8 cellular contexts compared by ENCODE assay signal in genomic region chr12:48999371-49000131, GRCh38. TPM values are rescaled to one million over a fixed set of nuclear protein-coding genes. Genes with fewer than 3 reads are reported as not detected.
DNase-seq lines count a peak whose midpoint lies in the region; ATAC-seq and TF ChIP-seq lines count a peak whose summit lies in the region.

Gene DDN, minus strand, starts transcription at chr12:48999375. Its CDS starts 88 bp downstream, at chr12:48999287.

- DNase-seq in AG08395 (ENCODE audit: low spot score) (peak; percentile 58), MV-4-11 (lab: John Stamatoyannopoulos, UW) (peak; percentile 67), epithelial cell of esophagus (ENCODE audit: low read depth) (peak; percentile 35), vagina (ENCODE audit: extremely low spot score in 2 of 2) (no peak)
- peak; percentile 82 for DNase-seq in activated CD8-positive, alpha-beta T cell treated with anti-CD3 and anti-CD28 coated beads for 36 hours
- peak in 8 of 9 donors; percentile 31 to 52 (median 42) for DNase-seq in naive thymus-derived CD4-positive, alpha-beta T cell

- H3K9me3 Mint-ChIP-seq in activated CD8-positive, alpha-beta T cell treated with anti-CD3 and anti-CD28 coated beads for 36 hours = no peaks in the 10 kb centered on the region
- peaks cover 0 to 3% (median 0%) of the 10 kb centered on the region in 11 donors for H3K9me3 Mint-ChIP-seq in naive thymus-derived CD4-positive, alpha-beta T cell

- H3K4me1 ChIP-seq in naive thymus-derived CD4-positive, alpha-beta T cell (ENCODE audit: control insufficient read depth in 2 of 2, insufficient read depth in 2 of 2, low read length in 2 of 2) = peaks cover 13 to 26% of the 10 kb centered on the region in 2 donors
- peaks cover 52% of the 10 kb centered on the region for H3K4me1 ChIP-seq in vagina

- peaks cover 28% of the 10 kb centered on the region for H3K4me1 Mint-ChIP-seq in activated CD8-positive, alpha-beta T cell treated with anti-CD3 and anti-CD28 coated beads for 36 hours (ENCODE audit: low read depth)
- H3K4me1 Mint-ChIP-seq in naive thymus-derived CD4-positive, alpha-beta T cell = peaks cover 24 to 44% (median 33%) of the 10 kb centered on the region in 7 donors

- ATAC-seq in GM18511 (IDR thresholded peaks at IDR 0.05; ENCODE audit: unreplicated experiment) (peak; percentile 51), HG02840 (IDR thresholded peaks at IDR 0.05; ENCODE audit: low FRiP score, unreplicated experiment) (no peak)
- peak; percentile 67 for ATAC-seq in activated CD8-positive, alpha-beta T cell treated with anti-CD3 and anti-CD28 coated beads for 36 hours
- ATAC-seq in naive thymus-derived CD4-positive, alpha-beta T cell = peak; percentile 55

- H3K27ac Mint-ChIP-seq in activated CD8-positive, alpha-beta T cell treated with anti-CD3 and anti-CD28 coated beads for 36 hours = peak within 1 kb of the TSS; percentile 31
- H3K27ac Mint-ChIP-seq in naive thymus-derived CD4-positive, alpha-beta T cell = peak within 1 kb of the TSS in 1 of 9 donors; percentile 83

- peaks cover 0 to 32% of the 10 kb centered on the region in 2 donors for H3K27me3 ChIP-seq in naive thymus-derived CD4-positive, alpha-beta T cell (ENCODE audit: control insufficient read depth in 2 of 2, insufficient read depth in 2 of 2, low read length in 2 of 2)
- H3K27me3 ChIP-seq in vagina = peaks cover 7% of the 10 kb centered on the region

- H3K27me3 Mint-ChIP-seq in activated CD8-positive, alpha-beta T cell treated with anti-CD3 and anti-CD28 coated beads for 36 hours = peaks cover 27% of the 10 kb centered on the region
- H3K27me3 Mint-ChIP-seq in naive thymus-derived CD4-positive, alpha-beta T cell = peaks cover 48 to 54% (median 50%) of the 10 kb centered on the region in 5 donors

- no peak for TF ChIP-seq CTCF in activated CD8-positive, alpha-beta T cell treated with anti-CD3 and anti-CD28 coated beads for 36 hours (IDR thresholded peaks at IDR 0.05)
- no peak for TF ChIP-seq CTCF in epithelial cell of esophagus (IDR thresholded peaks at IDR 0.05; ENCODE audit: insufficient read depth, low read depth, low read length, missing control alignments)
- no peak for TF ChIP-seq CTCF in vagina (IDR thresholded peaks at IDR 0.05)

- no peaks in the 10 kb centered on the region for H3K9me3 ChIP-seq in naive thymus-derived CD4-positive, alpha-beta T cell (ENCODE audit: control insufficient read depth in 2 of 3, low read length in 3 of 3)
- H3K9me3 ChIP-seq in vagina = no peaks in the 10 kb centered on the region

- peaks cover 37% of the 10 kb centered on the region for H3K36me3 Mint-ChIP-seq in activated CD8-positive, alpha-beta T cell treated with anti-CD3 and anti-CD28 coated beads for 36 hours (ENCODE audit: low read depth)
- peaks cover 15 to 37% (median 28%) of the 10 kb centered on the region in 5 donors for H3K36me3 Mint-ChIP-seq in naive thymus-derived CD4-positive, alpha-beta T cell

- intact Hi-C loops in activated CD8-positive, alpha-beta T cell treated with anti-CD3 and anti-CD28 coated beads for 36 hours (cut with micrococcal nuclease) = loop anchor here (5.0 kb wide), 1 partner anchor 93 kb away; the partner anchor contains the start of gene DHH
- intact Hi-C loops in naive thymus-derived CD4-positive, alpha-beta T cell (cut with micrococcal nuclease) = no loop called here
- intact Hi-C loops in vagina (cut with DNase I) = no loop called here

- no peak within 1 kb of the TSS for H3K27ac ChIP-seq in naive thymus-derived CD4-positive, alpha-beta T cell (ENCODE audit: low read depth, low read length)
- H3K27ac ChIP-seq in vagina = no peak within 1 kb of the TSS

- H3K4me3 Mint-ChIP-seq in activated CD8-positive, alpha-beta T cell treated with anti-CD3 and anti-CD28 coated beads for 36 hours = peak within 1 kb of the TSS; percentile 70
- peak within 1 kb of the TSS; percentile 62 to 80 (median 72) for H3K4me3 Mint-ChIP-seq in naive thymus-derived CD4-positive, alpha-beta T cell

- CTCF ChIA-PET in activated CD8-positive, alpha-beta T cell treated with anti-CD3 and anti-CD28 coated beads for 36 hours (lab: Charles Lee) = interaction anchor here (0.9 to 21.6 kb wide), 10 partner anchors 10 to 147 kb away, joined by 3 to 896 read pairs (median 9); partner anchors contain the start of genes ARF3, DDX23, WNT1 and WNT10B
- CTCF ChIA-PET in naive thymus-derived CD4-positive, alpha-beta T cell (lab: Charles Lee) = interaction anchor here (0.6 to 1.7 kb wide), 2 partner anchors 16 to 67 kb away, joined by 4 to 5 read pairs; no protein-coding TSS in a partner anchor

- POLR2A ChIA-PET in activated CD8-positive, alpha-beta T cell treated with anti-CD3 and anti-CD28 coated beads for 36 hours (lab: Charles Lee) = interaction anchor here (0.6 to 3.7 kb wide), 12 partner anchors 11 to 623 kb away, joined by 3 to 14 read pairs (median 4); partner anchors contain the start of genes PRKAG1 and WNT1
- POLR2A ChIA-PET in naive thymus-derived CD4-positive, alpha-beta T cell (lab: Charles Lee) = interaction anchor here (0.6 to 1.0 kb wide), 2 partner anchors 10 to 132 kb away, joined by 3 to 5 read pairs; partner anchors contain the start of gene TUBA1B

- H3K4me3 ChIP-seq in epithelial cell of esophagus (ENCODE audit: low read length) = peak within 1 kb of the TSS; percentile 31
- peak within 1 kb of the TSS; percentile 56 for H3K4me3 ChIP-seq in naive thymus-derived CD4-positive, alpha-beta T cell (ENCODE audit: low read length)
- H3K4me3 ChIP-seq in vagina = peak within 1 kb of the TSS; percentile 45 to 53

- peaks cover 0 to 36% (median 9%) of the 10 kb centered on the region in 3 experiments for H3K36me3 ChIP-seq in naive thymus-derived CD4-positive, alpha-beta T cell (ENCODE audit: control insufficient read depth in 2 of 3, insufficient read depth in 3 of 3, low read length in 3 of 3)
- peaks cover 0 to 36% of the 10 kb centered on the region in 2 donors for H3K36me3 ChIP-seq in vagina

- TF ChIP-seq POLR2A in vagina (IDR thresholded peaks at IDR 0.05) = no peak

RNA-seq across cellular contexts. Expression of gene DDN, which starts in this region (rescaled TPM):
- 1 to 10 TPM in 1 of 2 experiments, under 1 TPM in 1; 0.72 to 1.2 TPM for total RNA-seq in activated CD8-positive, alpha-beta T cell treated with anti-CD3 and anti-CD28 coated beads for 36 hours
- total RNA-seq in naive thymus-derived CD4-positive, alpha-beta T cell = under 1 TPM in 3 of 5 experiments, not detected in 2; 0.19 to 0.71 (median 0.27) TPM
- not detected for polyA plus RNA-seq in naive thymus-derived CD4-positive, alpha-beta T cell
- not detected for total RNA-seq in vagina

Comparison
In these comparisons a context has a peak if more than half of its experiments do, and no peak if none do; other contexts are left out.
1. Peak in DNase-seq, ATAC-seq and H3K4me3 ChIP-seq in naive thymus-derived CD4-positive, alpha-beta T cell; RNA of the gene not detected or under 1 TPM.
2. DNase-seq: peak in AG08395 (single experiment), MV-4-11 (single experiment), activated CD8-positive, alpha-beta T cell treated with anti-CD3 and anti-CD28 coated beads for 36 hours (single experiment) and epithelial cell of esophagus (single experiment); none in vagina (0 of 2).
3. Peak in every context shown above with its lines, with median percentiles within 50 percentile points of each other: H3K4me3 ChIP-seq.